In the genomic region with DNA sequence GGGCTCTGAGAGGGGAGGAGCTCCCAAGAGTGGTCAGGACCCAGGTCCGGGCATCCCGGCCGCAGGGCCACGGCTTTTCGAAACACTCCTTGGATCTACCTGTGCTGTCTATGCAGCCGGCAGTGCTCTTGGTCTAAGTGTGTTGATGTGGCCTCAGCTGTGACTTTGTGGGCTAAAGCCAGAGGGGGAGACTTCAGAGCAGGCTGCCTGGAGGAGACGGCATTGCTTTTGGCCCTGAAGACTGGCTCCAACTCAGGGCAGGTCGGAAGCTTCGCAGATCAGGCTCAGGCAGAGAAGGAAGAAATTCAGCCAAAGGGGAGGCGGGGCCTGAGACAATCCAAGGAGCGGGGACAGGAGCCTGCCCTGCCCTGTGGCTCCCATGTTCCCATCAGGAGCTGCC, we compare ENCODE assay signal across 1 cellular context.
TF ChIP-seq lines count a peak whose summit lies in the region.

No MANE protein-coding gene starts in this region.

TF ChIP-seq in A549, 52 proteins besides CTCF, POLR2A, EP300 and RAD21:
- no peak for TF ChIP-seq FOSB (CRISPR knock-in tag; IDR thresholded peaks at IDR 0.05)
- TF ChIP-seq HOXB5 (CRISPR knock-in tag; IDR thresholded peaks at IDR 0.05), result no peak
- no peak for TF ChIP-seq BHLHE40 (IDR thresholded peaks at IDR 0.05; ENCODE audit: low read depth, low read length)
- TF ChIP-seq, protein P1, sequence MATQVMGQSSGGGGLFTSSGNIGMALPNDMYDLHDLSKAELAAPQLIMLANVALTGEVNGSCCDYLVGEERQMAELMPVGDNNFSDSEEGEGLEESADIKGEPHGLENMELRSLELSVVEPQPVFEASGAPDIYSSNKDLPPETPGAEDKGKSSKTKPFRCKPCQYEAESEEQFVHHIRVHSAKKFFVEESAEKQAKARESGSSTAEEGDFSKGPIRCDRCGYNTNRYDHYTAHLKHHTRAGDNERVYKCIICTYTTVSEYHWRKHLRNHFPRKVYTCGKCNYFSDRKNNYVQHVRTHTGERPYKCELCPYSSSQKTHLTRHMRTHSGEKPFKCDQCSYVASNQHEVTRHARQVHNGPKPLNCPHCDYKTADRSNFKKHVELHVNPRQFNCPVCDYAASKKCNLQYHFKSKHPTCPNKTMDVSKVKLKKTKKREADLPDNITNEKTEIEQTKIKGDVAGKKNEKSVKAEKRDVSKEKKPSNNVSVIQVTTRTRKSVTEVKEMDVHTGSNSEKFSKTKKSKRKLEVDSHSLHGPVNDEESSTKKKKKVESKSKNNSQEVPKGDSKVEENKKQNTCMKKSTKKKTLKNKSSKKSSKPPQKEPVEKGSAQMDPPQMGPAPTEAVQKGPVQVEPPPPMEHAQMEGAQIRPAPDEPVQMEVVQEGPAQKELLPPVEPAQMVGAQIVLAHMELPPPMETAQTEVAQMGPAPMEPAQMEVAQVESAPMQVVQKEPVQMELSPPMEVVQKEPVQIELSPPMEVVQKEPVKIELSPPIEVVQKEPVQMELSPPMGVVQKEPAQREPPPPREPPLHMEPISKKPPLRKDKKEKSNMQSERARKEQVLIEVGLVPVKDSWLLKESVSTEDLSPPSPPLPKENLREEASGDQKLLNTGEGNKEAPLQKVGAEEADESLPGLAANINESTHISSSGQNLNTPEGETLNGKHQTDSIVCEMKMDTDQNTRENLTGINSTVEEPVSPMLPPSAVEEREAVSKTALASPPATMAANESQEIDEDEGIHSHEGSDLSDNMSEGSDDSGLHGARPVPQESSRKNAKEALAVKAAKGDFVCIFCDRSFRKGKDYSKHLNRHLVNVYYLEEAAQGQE (IDR thresholded peaks at IDR 0.05), result no peak
- TF ChIP-seq SMC3 (IDR thresholded peaks at IDR 0.05), result no peak
- peak; percentile 65 for TF ChIP-seq ZFP36 (IDR thresholded peaks at IDR 0.05; ENCODE audit: borderline replicate concordance, partially characterized antibody)
